Comparison of ENCODE assay signal across 10 cellular contexts in genomic region chr16:27330542-27330941, GRCh38. TPM values are rescaled to one million over a fixed set of nuclear protein-coding genes. Genes with fewer than 3 reads are reported as not detected.
DNase-seq lines count a peak whose midpoint lies in the region; ATAC-seq and TF ChIP-seq lines count a peak whose summit lies in the region.
"Had no signal": no experiment of that assay in that cellular context is flagged by ENCODE, and none has a peak within 500 bp of the region (broad histone marks: within the 10 kb centered on the region; RNA-seq: fewer than 3 reads in every experiment).

No MANE protein-coding gene starts in this region.

- DNase-seq in GM23248 (peak; percentile 96), astrocyte of the hippocampus (ENCODE audit: low read depth, low spot score) (peak; percentile 90), inferior parietal cortex (ENCODE audit: extremely low spot score) (peak; percentile 34), smooth muscle cell (lab: John Stamatoyannopoulos, UW; ENCODE audit: unreplicated experiment) (peak; percentile 25), BE2C (no peak)
- DNase-seq: central memory CD4-positive, alpha-beta T cell had no signal

- no peak overlapping the region for H2AFZ ChIP-seq in GM23248
- H2AFZ ChIP-seq in smooth muscle cell (ENCODE audit: low read depth): no peak overlapping the region

- H3K4me2 ChIP-seq in GM23248 (ENCODE audit: unreplicated experiment): peak overlapping the region; percentile 44
- H3K4me2 ChIP-seq in smooth muscle cell: peak overlapping the region; percentile 29

- H3K27ac ChIP-seq in GM23248 (peak overlapping the region; percentile 99), smooth muscle cell (ENCODE audit: low read depth) (peak overlapping the region; percentile 94)
- H3K27ac ChIP-seq: HL-60 had no signal

- H3K9ac ChIP-seq in GM23248: peak overlapping the region; percentile 83
- H3K9ac ChIP-seq in smooth muscle cell (ENCODE audit: low read depth): peak overlapping the region; percentile 57

- H3K79me2 ChIP-seq in GM23248 (ENCODE audit: insufficient read depth) (peaks cover 77% of the 10 kb centered on the region), smooth muscle cell (ENCODE audit: low read depth) (peaks cover 27% of the 10 kb centered on the region)

- TF ChIP-seq CTCF in smooth muscle cell (IDR thresholded peaks at IDR 0.05; ENCODE audit: borderline replicate concordance, insufficient read depth, poor library complexity, severe bottlenecking) (no peak), BE2C (IDR thresholded peaks at IDR 0.05; ENCODE audit: low read depth, low read length) (no peak)

- H3K9me3 ChIP-seq in GM23248 (ENCODE audit: low read depth): no peaks in the 10 kb centered on the region
- H3K9me3 ChIP-seq in smooth muscle cell (replicated peaks; ENCODE audit: low read depth): no peaks in the 10 kb centered on the region
- H3K9me3 ChIP-seq in BE2C: no peaks in the 10 kb centered on the region

- ATAC-seq in HG02571 (IDR thresholded peaks at IDR 0.05; ENCODE audit: unreplicated experiment) (no peak), GM18861 (IDR thresholded peaks at IDR 0.05; ENCODE audit: unreplicated experiment) (no peak), GM21360 (IDR thresholded peaks at IDR 0.05; ENCODE audit: unreplicated experiment) (no peak)

- no peak overlapping the region for H3K4me3 ChIP-seq in GM23248
- no peak overlapping the region for H3K4me3 ChIP-seq in smooth muscle cell
- H3K4me3 ChIP-seq in BE2C (ENCODE audit: low read depth, low read length): no peak overlapping the region

- 20 to 22% methylated on average over 5 of the region's 5 CpGs for WGBS in GM23248 (ENCODE audit: low coverage in 1 of 2, low lambda C conversion rate in 2 of 2, missing lambda C conversion rate in 2 of 2), 2 experiments
- 24% methylated on average over 5 of the region's 5 CpGs for WGBS in smooth muscle cell (ENCODE audit: low lambda C conversion rate)

- no peaks in the 10 kb centered on the region for H3K9me2 ChIP-seq in GM23248 (ENCODE audit: insufficient read depth)

- H3K27me3 ChIP-seq in GM23248 (replicated peaks; ENCODE audit: insufficient read depth) (no peaks in the 10 kb centered on the region), smooth muscle cell (ENCODE audit: low read depth) (no peaks in the 10 kb centered on the region), BE2C (no peaks in the 10 kb centered on the region)

- H4K20me1 ChIP-seq in GM23248 (ENCODE audit: insufficient read depth) (no peaks in the 10 kb centered on the region), smooth muscle cell (ENCODE audit: low read depth) (no peaks in the 10 kb centered on the region)

- H3K36me3 ChIP-seq in GM23248 (ENCODE audit: low read depth): 0 out of 2 replicates have a peak, but pooled peaks cover 4% of the 10 kb centered on the region
- no peaks in the 10 kb centered on the region for H3K36me3 ChIP-seq in smooth muscle cell (ENCODE audit: low read depth)
- no peaks in the 10 kb centered on the region for H3K36me3 ChIP-seq in BE2C

- H3F3A ChIP-seq in GM23248 (ENCODE audit: insufficient read depth) (peaks cover 57% of the 10 kb centered on the region), smooth muscle cell (ENCODE audit: low read depth) (peaks cover 25% of the 10 kb centered on the region)

- peaks cover 39% of the 10 kb centered on the region for H3K4me1 ChIP-seq in GM23248 (ENCODE audit: insufficient read depth)
- H3K4me1 ChIP-seq in smooth muscle cell (ENCODE audit: low read depth): no peaks in the 10 kb centered on the region
- no peaks in the 10 kb centered on the region for H3K4me1 ChIP-seq in BE2C

- in situ Hi-C loops in GM23248 (cut with MboI): no loop called here

RNA-seq across cellular contexts. Expression of gene IL4R, which starts 16.8 kb away (rescaled TPM):
- total RNA-seq in GM23248 (2014; rRNA removed; shearing (Covaris generic)): 17.7 and 18.5 TPM in 2 replicates
- polyA plus RNA-seq in GM23248 (2016; fragmentation: Nextera tagmentation; extraction: Ambion mirVana) (11.3 and 11.7 TPM in 2 replicates), smooth muscle cell (24.0 and 35.3 TPM in 2 replicates)
- 13.4 and 17.2 TPM in 2 replicates for total RNA-seq in smooth muscle cell
- polyA plus RNA-seq in BE2C (2012; ENCODE audit: insufficient read depth, insufficient read length, low read depth): 0.28 TPM
